Comparison of ENCODE assay signal across 9 cellular contexts in genomic region chr19:17779281-17779930, GRCh38. TPM values are rescaled to one million over a fixed set of nuclear protein-coding genes. Genes with fewer than 3 reads are reported as not detected.
DNase-seq lines count a peak whose midpoint lies in the region; ATAC-seq lines count a peak whose summit lies in the region.
"Had no signal": no experiment of that assay in that cellular context is flagged by ENCODE, and none has a peak within 500 bp of the region (broad histone marks: within the 10 kb centered on the region; RNA-seq: fewer than 3 reads in every experiment).

No MANE protein-coding gene starts in this region.

- no peaks in the 10 kb centered on the region for H3K36me3 ChIP-seq in mesodermal cell (ENCODE audit: control insufficient read depth, insufficient read depth, low read length)

- H3K4me1 ChIP-seq in mesodermal cell (ENCODE audit: control insufficient read depth, insufficient read depth, low read length, poor library complexity, severe bottlenecking): no peaks in the 10 kb centered on the region

- no peak overlapping the region for H3K27ac ChIP-seq in mesodermal cell (ENCODE audit: low read depth, low read length, severe bottlenecking)

- DNase-seq in C1 segment of cervical spinal cord (lab: John Stamatoyannopoulos, UW) (peak in 8 of 14 donors; percentile 8 to 33 (median 22)), NCI-H146 treated with DMSO at 0.1 percent for 48 hours (lab: John Stamatoyannopoulos, UW; ENCODE audit: unreplicated experiment) (peak; percentile 28), dermis blood vessel endothelial cell (peak; percentile 52), NCI-H2171 (lab: John Stamatoyannopoulos, UW) (no peak)
- no peak for DNase-seq in stimulated activated CD4-positive, alpha-beta T cell treated with anti-CD3 and anti-CD28 coated beads, Interleukin-1b, Interleukin-23, amount 100 ng/mL, for 48 hours
- DNase-seq: stimulated activated CD4-positive, alpha-beta T cell treated with anti-CD3 and anti-CD28 coated beads, Interleukin-12 subunit alpha, Interleukin-12 subunit beta, amount 100 ng/mL, for 4 hours had no signal

- ATAC-seq in esophagus mucosa (no peak), GM21717 (IDR thresholded peaks at IDR 0.05; ENCODE audit: unreplicated experiment) (no peak)

- WGBS in mesodermal cell (ENCODE audit: insufficient coverage in 2 of 2), 2 experiments: 13 to 25% methylated on average over 10 to 12 of the region's 16 CpGs

- no peaks in the 10 kb centered on the region for H3K9me3 ChIP-seq in mesodermal cell (ENCODE audit: control insufficient read depth, low read length)

- H3K4me3 ChIP-seq in mesodermal cell (ENCODE audit: extremely low read depth, insufficient read depth, low read length, poor library complexity, severe bottlenecking): peak overlapping the region; percentile 31

RNA-seq across cellular contexts. Expression of gene B3GNT3, which starts 15.5 kb away (rescaled TPM):
- total RNA-seq in dermis blood vessel endothelial cell: 0.42 TPM in 1 of 2 replicates, not detected in the other
- polyA plus RNA-seq in mesodermal cell (2013, experiment 1 of 2): 0.26 TPM
- not detected for polyA plus RNA-seq in mesodermal cell (2013, experiment 2 of 2)
- total RNA-seq in esophagus mucosa: 19.4 TPM

RNA-seq across cellular contexts. Expression of gene FCHO1, which starts 28.1 kb away (rescaled TPM):
- 0.51 and 0.56 TPM in 2 replicates for total RNA-seq in dermis blood vessel endothelial cell
- 9.0 TPM for polyA plus RNA-seq in mesodermal cell (2013, experiment 1 of 2)
- 6.3 TPM for polyA plus RNA-seq in mesodermal cell (2013, experiment 2 of 2)
- total RNA-seq in esophagus mucosa: 0.76 TPM

RNA-seq across cellular contexts. Expression of gene INSL3, which starts 41.9 kb away (rescaled TPM):
- not detected in 2 replicates for total RNA-seq in dermis blood vessel endothelial cell
- polyA plus RNA-seq in mesodermal cell (2013, experiment 1 of 2): 0.55 TPM
- polyA plus RNA-seq in mesodermal cell (2013, experiment 2 of 2): 0.91 TPM
- total RNA-seq in esophagus mucosa: not detected

Comparison
In these comparisons a context has a peak if more than half of its experiments do, and no peak if none do; other contexts are left out.
1. DNase-seq: peak in C1 segment of cervical spinal cord (8 of 14), NCI-H146 treated with DMSO at 0.1 percent for 48 hours (single experiment) and dermis blood vessel endothelial cell (single experiment); none in NCI-H2171 (single experiment) and stimulated activated CD4-positive, alpha-beta T cell treated with anti-CD3 and anti-CD28 coated beads, Interleukin-1b, Interleukin-23, amount 100 ng/mL, for 48 hours (single experiment).
2. RNA of gene B3GNT3, which starts 15.5 kb away (total RNA-seq): 19.4 TPM in esophagus mucosa (single experiment); 0.42 TPM in dermis blood vessel endothelial cell; every median in the first group is over 10 times any median in the second.